In the genomic region with DNA sequence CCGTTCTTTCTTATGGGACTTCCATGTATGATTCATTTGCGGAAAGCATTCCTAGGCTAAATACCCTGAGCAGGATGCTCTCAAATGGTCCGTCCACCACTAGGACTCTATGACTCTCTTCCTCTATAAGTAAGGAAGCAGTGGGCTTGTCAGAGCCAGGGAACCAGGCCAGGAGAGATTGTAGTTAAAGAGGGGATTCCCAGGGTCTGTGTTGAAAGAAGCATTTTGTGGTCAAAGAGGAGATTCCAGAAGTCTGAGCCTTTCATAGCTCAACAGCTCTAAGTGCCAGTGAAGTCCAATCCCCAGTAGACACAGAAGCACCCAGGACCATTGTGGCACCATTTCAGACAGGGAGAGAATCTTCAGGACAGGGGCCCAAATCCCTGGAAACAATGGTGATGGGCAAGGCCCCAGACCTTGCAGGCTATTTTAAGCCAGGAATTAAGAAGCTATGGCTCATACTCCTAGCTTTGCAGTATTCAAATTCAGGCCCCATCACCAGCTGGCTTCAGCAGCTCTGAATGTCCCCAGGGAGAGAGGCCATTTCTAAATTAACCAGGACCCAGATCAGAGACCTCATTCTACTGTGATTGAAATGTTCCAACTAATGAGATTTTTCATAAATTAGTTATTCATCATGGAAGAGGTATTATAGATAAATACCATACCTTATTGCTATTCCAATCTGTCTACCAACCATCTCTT, we compare ENCODE assay signal across 17 cellular contexts.
A peak's percentile ranks its signal among the peaks of the same experiment; 100 is the strongest.
DNase-seq lines count a peak whose midpoint lies in the region; ATAC-seq, FAIRE-seq and TF ChIP-seq lines count a peak whose summit lies in the region.
"Had no signal": no experiment of that assay in that cellular context is flagged by ENCODE, and none has a peak within 500 bp of the region (broad histone marks: within the 10 kb centered on the region; RNA-seq: fewer than 3 reads in every experiment).

No MANE protein-coding gene starts in this region.

- POLR2A ChIA-PET in endothelial cell of umbilical vein (lab: Charles Lee), result no interaction called here
- POLR2A ChIA-PET in GM10248 (lab: Yijun Ruan, JAX), result no interaction called here

- H3K79me2 ChIP-seq in endothelial cell of umbilical vein (ENCODE audit: control insufficient read depth, insufficient read depth, low read length) (no peaks in the 10 kb centered on the region), hepatocyte (no peaks in the 10 kb centered on the region)

- TF ChIP-seq CTCF in GM13977 (IDR thresholded peaks at IDR 0.05; ENCODE audit: extremely low read depth, insufficient read depth, missing control alignments), result no peak
- TF ChIP-seq CTCF in endothelial cell of umbilical vein (IDR thresholded peaks at IDR 0.05; ENCODE audit: extremely low read depth in 1 of 2, insufficient read depth in 1 of 2, low read depth in 1 of 2, low read length in 2 of 2), result no peak
- no peak for TF ChIP-seq CTCF in GM10248 (IDR thresholded peaks at IDR 0.05; ENCODE audit: control extremely low read depth, extremely low read depth, low read depth, missing control alignments)
- TF ChIP-seq CTCF in hepatocyte (IDR thresholded peaks at IDR 0.05; ENCODE audit: poor library complexity), result no peak

- H3K4me1 ChIP-seq in endothelial cell of umbilical vein (ENCODE audit: control insufficient read depth, extremely low read depth, insufficient read depth, low read length), result peaks cover 12% of the 10 kb centered on the region
- H3K4me1 ChIP-seq in hepatocyte (ENCODE audit: insufficient read depth), result peaks cover 4% of the 10 kb centered on the region

- H3K36me3 ChIP-seq in endothelial cell of umbilical vein (ENCODE audit: control insufficient read depth in 2 of 2, extremely low read depth in 1 of 2, insufficient read depth in 2 of 2, low read length in 2 of 2) (no peaks in the 10 kb centered on the region), hepatocyte (replicated peaks; ENCODE audit: insufficient read depth, low read depth) (no peaks in the 10 kb centered on the region)
- H3K36me3 ChIP-seq: transverse colon had no signal

- H3K9ac ChIP-seq in endothelial cell of umbilical vein (replicated peaks; ENCODE audit: extremely low read depth, insufficient read depth, low read length), result no peak overlapping the region

- no TSS peak for BruUV-seq in endothelial cell of umbilical vein (replicated peaks; lab: Mats Ljungman, UMichigan)

- 89% methylated on average over 3 of the region's 3 CpGs for WGBS in hepatocyte (ENCODE audit: low lambda C conversion rate, missing lambda C conversion rate)

- H3K27me3 ChIP-seq in endothelial cell of umbilical vein (ENCODE audit: control insufficient read depth in 2 of 2, insufficient read depth in 2 of 2, low read length in 2 of 2) (no peaks in the 10 kb centered on the region), hepatocyte (no peaks in the 10 kb centered on the region)
- H3K27me3 ChIP-seq: transverse colon had no signal

- H4K20me1 ChIP-seq in endothelial cell of umbilical vein (replicated peaks; ENCODE audit: control insufficient read depth, extremely low read depth, insufficient read depth, low read length) (no peaks in the 10 kb centered on the region), hepatocyte (ENCODE audit: insufficient read depth, poor library complexity, severe bottlenecking) (no peaks in the 10 kb centered on the region)

- CTCF ChIA-PET in endothelial cell of umbilical vein (lab: Charles Lee), result interaction anchor here (0.9 kb wide), 1 partner anchor 22 kb away, joined by 4 read pairs; no protein-coding TSS in a partner anchor
- CTCF ChIA-PET in GM10248 (lab: Yijun Ruan, JAX), result interaction anchor here (1.0 to 1.7 kb wide), 2 partner anchors 22 to 469 kb away, joined by 3 to 4 read pairs; no protein-coding TSS in a partner anchor

- dilution Hi-C loops in endothelial cell of umbilical vein (cut with MboI; ENCODE audit: extremely low pct_ligation_motif_present, low sequenced_read_pairs), result no loop called here

- no peaks in the 10 kb centered on the region for H3K9me1 ChIP-seq in endothelial cell of umbilical vein (replicated peaks; ENCODE audit: control insufficient read depth, extremely low read depth, insufficient read depth, low read length)

- ATAC-seq in GM18858 (IDR thresholded peaks at IDR 0.05; ENCODE audit: unreplicated experiment), result no peak
- ATAC-seq: naive thymus-derived CD8-positive, alpha-beta T cell; Right ventricle myocardium inferior; WTC11 had no signal

- no peak overlapping the region for H3K4me2 ChIP-seq in endothelial cell of umbilical vein (ENCODE audit: insufficient read depth, low read length)
- no peak overlapping the region for H3K4me2 ChIP-seq in hepatocyte

- H3K9me3 ChIP-seq in endothelial cell of umbilical vein (replicated peaks; ENCODE audit: control insufficient read depth, insufficient read depth, low read length) (no peaks in the 10 kb centered on the region), hepatocyte (ENCODE audit: low read depth) (no peaks in the 10 kb centered on the region)
- H3K9me3 ChIP-seq: transverse colon had no signal

- H3K27ac ChIP-seq in endothelial cell of umbilical vein (ENCODE audit: insufficient read depth, low read depth, low read length), result no peak overlapping the region
- no peak overlapping the region for H3K27ac ChIP-seq in hepatocyte
- H3K27ac ChIP-seq: transverse colon had no signal

- DNase-seq in A172 (ENCODE audit: low spot score) (peak; percentile 95), GM13977 (ENCODE audit: low spot score) (peak; percentile 34), NCI-H2171 (lab: John Stamatoyannopoulos, UW) (peak; percentile 23), endothelial cell of umbilical vein (ENCODE audit: low read depth, low spot score) (peak; percentile 31), GM10248 (ENCODE audit: extremely low spot score) (no peak), hepatocyte (ENCODE audit: low spot score) (no peak), nucleus accumbens (lab: John Stamatoyannopoulos, UW) (no peak)
- DNase-seq: activated T-cell treated with anti-CD3 and anti-CD28 coated beads, Interleukin-2, amount 50 U/mL, for 1 hour; GDM1; H7; immature natural killer cell; naive thymus-derived CD8-positive, alpha-beta T cell; NCI-H446; transverse colon had no signal

- H2AFZ ChIP-seq in endothelial cell of umbilical vein (ENCODE audit: low read depth, low read length), result no peak overlapping the region
- H2AFZ ChIP-seq in hepatocyte, result no peak overlapping the region

- in situ Hi-C loops in GM13977 (cut with MboI; ENCODE audit: low pct_unique_long_range_greater_than_20kb, low sequenced_read_pairs, unreplicated experiment), result no loop called here

- FAIRE-seq in endothelial cell of umbilical vein (lab: Jason Lieb, UNC), result no peak

- TF ChIP-seq POLR2A in endothelial cell of umbilical vein (IDR thresholded peaks at IDR 0.05; ENCODE audit: low read depth, low read length), result no peak

- H3K4me3 ChIP-seq in endothelial cell of umbilical vein (replicated peaks in 1 of 3; ENCODE audit: insufficient read depth in 1 of 3, low read depth in 1 of 3, low read length in 3 of 3) (no peak overlapping the region), hepatocyte (no peak overlapping the region)
- H3K4me3 ChIP-seq: transverse colon had no signal

- intact Hi-C loops in endothelial cell of umbilical vein (cut with micrococcal nuclease), result no loop called here

- H3K9me2 ChIP-seq in hepatocyte (replicated peaks; ENCODE audit: insufficient read depth), result no peaks in the 10 kb centered on the region

TF ChIP-seq in endothelial cell of umbilical vein, 7 proteins besides CTCF, POLR2A, EP300 and RAD21:
- TF ChIP-seq POLR2AphosphoS5 (IDR thresholded peaks at IDR 0.05; ENCODE audit: insufficient read depth, low read depth, low read length) (no peak), MYC (IDR thresholded peaks at IDR 0.05; ENCODE audit: low read depth, low read length) (no peak), JUN (IDR thresholded peaks at IDR 0.05; ENCODE audit: borderline replicate concordance, insufficient read depth, insufficient read length, low read depth) (no peak)

Comparison
In these comparisons a context has a peak if more than half of its experiments do, and no peak if none do; other contexts are left out.
1. DNase-seq: peak in A172 (single experiment), GM13977 (single experiment), NCI-H2171 (single experiment) and endothelial cell of umbilical vein (single experiment); none in GM10248 (single experiment), hepatocyte (single experiment) and nucleus accumbens (0 of 56).